Comparison of ENCODE assay signal across 10 cellular contexts in genomic region chr9:137604345-137605145, GRCh38. TPM values are rescaled to one million over a fixed set of nuclear protein-coding genes. Genes with fewer than 3 reads are reported as not detected.
A peak's percentile ranks its signal among the peaks of the same experiment; 100 is the strongest.
DNase-seq lines count a peak whose midpoint lies in the region; ATAC-seq, FAIRE-seq and TF ChIP-seq lines count a peak whose summit lies in the region.
"Had no signal": no experiment of that assay in that cellular context is flagged by ENCODE, and none has a peak within 500 bp of the region (broad histone marks: within the 10 kb centered on the region; RNA-seq: fewer than 3 reads in every experiment).

No MANE protein-coding gene starts in this region.

- peaks cover 16% of the 10 kb centered on the region for H3K4me1 Mint-ChIP-seq in WTC11
- H3K4me1 Mint-ChIP-seq in stimulated activated naive CD8-positive, alpha-beta T cell treated with anti-CD3 and anti-CD28 coated beads, Interleukin-15, amount 100 ng/mL, for 72 hours = peaks cover 34% of the 10 kb centered on the region

- H3K36me3 ChIP-seq in kidney (ENCODE audit: control insufficient read depth in 1 of 2, insufficient read depth in 2 of 2, low read length in 2 of 2) = no peaks in the 10 kb centered on the region

- H3K27ac ChIP-seq in right cardiac atrium (ENCODE audit: low read length) = no peak overlapping the region
- no peak overlapping the region for H3K27ac ChIP-seq in kidney (ENCODE audit: low read depth in 2 of 2, low read length in 2 of 2)

- 8% methylated on average over 55 of the region's 55 CpGs for WGBS in right cardiac atrium

- peaks cover 28% of the 10 kb centered on the region for H3K27me3 Mint-ChIP-seq in WTC11 (ENCODE audit: low read depth)
- H3K27me3 Mint-ChIP-seq in stimulated activated naive CD8-positive, alpha-beta T cell treated with anti-CD3 and anti-CD28 coated beads, Interleukin-15, amount 100 ng/mL, for 72 hours = no peaks in the 10 kb centered on the region

- H3K4me3 Mint-ChIP-seq in WTC11 = peak overlapping the region; percentile 56
- H3K4me3 Mint-ChIP-seq in stimulated activated naive CD8-positive, alpha-beta T cell treated with anti-CD3 and anti-CD28 coated beads, Interleukin-15, amount 100 ng/mL, for 72 hours = peak overlapping the region; percentile 45 to 67

- no peak overlapping the region for H3K9ac ChIP-seq in kidney (ENCODE audit: low read length in 2 of 2)

- TF ChIP-seq CTCF in WTC11 (IDR thresholded peaks at IDR 0.05) (no peak), kidney (IDR thresholded peaks at IDR 0.05; ENCODE audit: borderline replicate concordance, extremely low read depth, insufficient read depth) (no peak)

- H3K4me1 ChIP-seq in right cardiac atrium (ENCODE audit: control insufficient read depth, insufficient read depth, low read length) (peaks cover 8% of the 10 kb centered on the region), kidney (ENCODE audit: control insufficient read depth in 1 of 2, insufficient read depth in 1 of 2, low read depth in 1 of 2, low read length in 2 of 2) (peaks cover 13 to 16% of the 10 kb centered on the region in 2 donors)

- no peak overlapping the region for H3K27ac Mint-ChIP-seq in WTC11
- no peak overlapping the region for H3K27ac Mint-ChIP-seq in stimulated activated naive CD8-positive, alpha-beta T cell treated with anti-CD3 and anti-CD28 coated beads, Interleukin-15, amount 100 ng/mL, for 72 hours

- CTCF ChIA-PET in WTC11 (lab: Charles Lee) = interaction anchor here (0.7 to 1.9 kb wide), 10 partner anchors 13 to 182 kb away, joined by 3 to 11 read pairs (median 5); partner anchors contain the start of genes EHMT1, EXD3, MRPL41 and ZMYND19

- ATAC-seq in WTC11 (no peak), right cardiac atrium (peak; percentile 0 to 7), HG02852 (IDR thresholded peaks at IDR 0.05; ENCODE audit: unreplicated experiment) (no peak), HG03175 (IDR thresholded peaks at IDR 0.05; ENCODE audit: unreplicated experiment) (no peak)
- no peak for ATAC-seq in stimulated activated naive CD8-positive, alpha-beta T cell treated with anti-CD3 and anti-CD28 coated beads, Interleukin-15, amount 100 ng/mL, for 72 hours

- FAIRE-seq in kidney (lab: Jason Lieb, UNC) = no peak
- FAIRE-seq: A204.1 had no signal

- no peaks in the 10 kb centered on the region for H3K27me3 ChIP-seq in right cardiac atrium (ENCODE audit: control insufficient read depth, insufficient read depth)

- POLR2A ChIA-PET in WTC11 (lab: Charles Lee) = interaction anchor here (0.6 to 1.5 kb wide), 3 partner anchors 13 to 53 kb away, joined by 4 to 15 read pairs (median 5); partner anchors contain the start of genes EHMT1, MRPL41 and ZMYND19

- intact Hi-C loops in right cardiac atrium (cut with DNase I) (no loop called here), kidney (cut with DNase I) (no loop called here)

- DNase-seq in NCI-H1417 (lab: John Stamatoyannopoulos, UW) (peak in 2 of 3 experiments; percentile 23 to 29), NCI-H1417 treated with DMSO at 0.1 percent for 48 hours (lab: John Stamatoyannopoulos, UW) (no peak), WTC11 (ENCODE audit: low spot score) (no peak), right cardiac atrium (peak; percentile 51 to 76 (median 65)), kidney (no peak)
- DNase-seq in stimulated activated naive CD8-positive, alpha-beta T cell treated with anti-CD3 and anti-CD28 coated beads, Interleukin-15, amount 100 ng/mL, for 72 hours = no peak

- H3K9me3 Mint-ChIP-seq in WTC11 = no peaks in the 10 kb centered on the region
- H3K9me3 Mint-ChIP-seq in stimulated activated naive CD8-positive, alpha-beta T cell treated with anti-CD3 and anti-CD28 coated beads, Interleukin-15, amount 100 ng/mL, for 72 hours = no peaks in the 10 kb centered on the region

- H3K36me3 Mint-ChIP-seq in WTC11 = no peaks in the 10 kb centered on the region

- peak overlapping the region; percentile 97 for H3K4me3 ChIP-seq in right cardiac atrium (ENCODE audit: low read length)
- no peak overlapping the region for H3K4me3 ChIP-seq in kidney (ENCODE audit: low read length in 2 of 2)
- H3K4me3 ChIP-seq: mucosa of descending colon had no signal

- H3K9me3 ChIP-seq in right cardiac atrium (ENCODE audit: control insufficient read depth, low read length) (no peaks in the 10 kb centered on the region), kidney (ENCODE audit: control insufficient read depth in 1 of 2, low read length in 2 of 2) (no peaks in the 10 kb centered on the region)
- H3K9me3 ChIP-seq: mucosa of descending colon had no signal

TF ChIP-seq in WTC11, 78 proteins besides CTCF, POLR2A, EP300 and RAD21:
- TF ChIP-seq ATF6 (CRISPR knock-in tag; IDR thresholded peaks at IDR 0.05) (no peak), ZNF423 (CRISPR knock-in tag; IDR thresholded peaks at IDR 0.05) (peak; percentile 47; the same call in 1 of the 2 replicates)

RNA-seq across cellular contexts. Expression of gene ARRDC1, which starts 0.9 kb away (rescaled TPM):
- total RNA-seq in WTC11 (2021) = 41.2 to 48.3 TPM (median 41.3 TPM) in 3 replicates
- total RNA-seq in right cardiac atrium = 10 to 100 TPM; 13.7 to 24.3 (median 20.2) TPM
- 38.7 TPM for polyA plus RNA-seq in right cardiac atrium
- total RNA-seq in kidney = 88.9 TPM
- polyA plus RNA-seq in kidney (ENCODE audit: insufficient read depth, low read depth, low replicate concordance) = 42.3 TPM

RNA-seq across cellular contexts. Expression of gene ZMYND19, which starts 14.2 kb away (rescaled TPM):
- 61.9 to 77.9 TPM (median 63.8 TPM) in 3 replicates for total RNA-seq in WTC11 (2021)
- total RNA-seq in right cardiac atrium = 1 to 10 TPM; 7.6 to 9.4 (median 9.0) TPM
- polyA plus RNA-seq in right cardiac atrium = 9.5 TPM
- total RNA-seq in kidney = 19.1 TPM
- 13.5 TPM for polyA plus RNA-seq in kidney (ENCODE audit: insufficient read depth, low read depth, low replicate concordance)

RNA-seq across cellular contexts. Expression of gene EHMT1, which starts 14.3 kb away (rescaled TPM):
- total RNA-seq in WTC11 (2021) = 152 to 170 TPM (median 154 TPM) in 3 replicates
- total RNA-seq in right cardiac atrium = 10 to 100 TPM; 34.8 to 38.6 (median 37.1) TPM
- 23.3 TPM for polyA plus RNA-seq in right cardiac atrium
- total RNA-seq in kidney = 92.9 TPM
- polyA plus RNA-seq in kidney (ENCODE audit: insufficient read depth, low read depth, low replicate concordance) = 15.8 TPM

RNA-seq across cellular contexts. Expression of gene DPH7, which starts 25.8 kb away (rescaled TPM):
- 40.3 to 43.9 TPM (median 40.5 TPM) in 3 replicates for total RNA-seq in WTC11 (2021)
- 10 to 100 TPM; 17.8 to 28.1 (median 21.1) TPM for total RNA-seq in right cardiac atrium
- polyA plus RNA-seq in right cardiac atrium = 20.5 TPM
- total RNA-seq in kidney = 31.4 TPM
- 23.2 TPM for polyA plus RNA-seq in kidney (ENCODE audit: insufficient read depth, low read depth, low replicate concordance)

RNA-seq across cellular contexts. Expression of gene MRPL41, which starts 52.9 kb away (rescaled TPM):
- total RNA-seq in WTC11 (2021) = 70.1 to 79.4 TPM (median 74.8 TPM) in 3 replicates
- 100 to 1,000 TPM; 149 to 194 (median 185) TPM for total RNA-seq in right cardiac atrium
- 460 TPM for polyA plus RNA-seq in right cardiac atrium
- total RNA-seq in kidney = 47.3 TPM
- polyA plus RNA-seq in kidney (ENCODE audit: insufficient read depth, low read depth, low replicate concordance) = 150 TPM

Comparison
In these comparisons a context has a peak if more than half of its experiments do, and no peak if none do; other contexts are left out.
1. DNase-seq: peak in NCI-H1417 (2 of 3) and right cardiac atrium (3 of 3); none in NCI-H1417 treated with DMSO at 0.1 percent for 48 hours (single experiment), WTC11 (single experiment), stimulated activated naive CD8-positive, alpha-beta T cell treated with anti-CD3 and anti-CD28 coated beads, Interleukin-15, amount 100 ng/mL, for 72 hours (0 of 2) and kidney (single experiment).
2. ATAC-seq: peak in right cardiac atrium (2 of 2); none in WTC11 (single experiment), stimulated activated naive CD8-positive, alpha-beta T cell treated with anti-CD3 and anti-CD28 coated beads, Interleukin-15, amount 100 ng/mL, for 72 hours (single experiment), HG02852 (single experiment) and HG03175 (single experiment).